In genomic region chr19:19567391-19567790, GRCh38 we compare ENCODE assay signal across 1 cellular context.
TF ChIP-seq lines count a peak whose summit lies in the region.

No MANE protein-coding gene starts in this region.

TF ChIP-seq in IMR-90, 13 proteins besides CTCF, POLR2A, EP300 and RAD21:
- TF ChIP-seq SMC3 (IDR thresholded peaks at IDR 0.05; ENCODE audit: low read depth, low read length) (no peak), RFX5 (IDR thresholded peaks at IDR 0.05; ENCODE audit: low read depth, low read length) (no peak), MXI1 (IDR thresholded peaks at IDR 0.05; ENCODE audit: borderline replicate concordance, low read depth, low read length) (no peak), RCOR1 (IDR thresholded peaks at IDR 0.05; ENCODE audit: insufficient replicate concordance, low read length) (no peak), USF2 (IDR thresholded peaks at IDR 0.05; ENCODE audit: low read depth, low read length) (no peak), FOS (IDR thresholded peaks at IDR 0.05; ENCODE audit: low read depth, low read length) (no peak), MAFK (IDR thresholded peaks at IDR 0.05; ENCODE audit: low read depth, low read length) (no peak), CEBPB (IDR thresholded peaks at IDR 0.05; ENCODE audit: low read depth, low read length) (no peak), ELK1 (IDR thresholded peaks at IDR 0.05; ENCODE audit: borderline replicate concordance, low read depth, low read length) (no peak), BHLHE40 (IDR thresholded peaks at IDR 0.05; ENCODE audit: low read depth, low read length) (no peak), CHD1 (IDR thresholded peaks at IDR 0.05; ENCODE audit: low read depth, low read length) (no peak)
